Comparison of ENCODE assay signal across 24 cellular contexts in genomic region chr3:77563012-77563411, GRCh38.
"Had no signal": no experiment of that assay in that cellular context is flagged by ENCODE, and none has a peak within 500 bp of the region (broad histone marks: within the 10 kb centered on the region; RNA-seq: fewer than 3 reads in every experiment).

No MANE protein-coding gene starts in this region.

- H3K27me3 Mint-ChIP-seq: memory B cell; stimulated activated naive CD8-positive, alpha-beta T cell treated with anti-CD3 and anti-CD28 coated beads, Interleukin-15, amount 100 ng/mL, for 72 hours had no signal

- H3K9me3 ChIP-seq: ascending aorta, gastroesophageal sphincter, right lobe of liver, transverse colon, vagina had no signal

- H3K9me3 Mint-ChIP-seq: nephron progenitor cell had no signal

- H3K36me3 Mint-ChIP-seq: memory B cell; stimulated activated effector memory CD8-positive, alpha-beta T cell treated with anti-CD3 and anti-CD28 coated beads, Interleukin-12 subunit alpha, Interleukin-12 subunit beta, amount 100 ng/mL, for 72 hours had no signal

- H3K4me3 ChIP-seq: ascending aorta, gastroesophageal sphincter, right lobe of liver, transverse colon, vagina had no signal

- H3K27ac ChIP-seq: ascending aorta, brain microvascular endothelial cell, gastroesophageal sphincter, right lobe of liver, transverse colon, vagina had no signal

- H3K27ac Mint-ChIP-seq: activated CD8-positive, alpha-beta T cell treated with anti-CD3 and anti-CD28 coated beads, Interleukin-2, amount 10 ng/mL, durations not matched to agents 7 days and 5 days; activated T-helper 1 cell treated with anti-CD3 and anti-CD28 coated beads, Interleukin-12 subunit alpha, Interleukin-12 subunit beta, Interleukin-2, Interleukin-4 antibody, amounts not matched to agents 30 ng/mL and 10 ng/mL and 1 ng/mL, durations not matched to agents 14 hours and 24 hours and 36 hours; memory B cell; nephron progenitor cell; stimulated activated effector memory CD8-positive, alpha-beta T cell treated with anti-CD3 and anti-CD28 coated beads, Interleukin-12 subunit alpha, Interleukin-12 subunit beta, amount 100 ng/mL, for 72 hours; stimulated activated naive CD8-positive, alpha-beta T cell treated with anti-CD3 and anti-CD28 coated beads, Interleukin-15, amount 100 ng/mL, for 72 hours had no signal

- H3K36me3 ChIP-seq: ascending aorta, brain microvascular endothelial cell, gastroesophageal sphincter, right lobe of liver, transverse colon, vagina had no signal

- DNase-seq: activated CD4-positive, alpha-beta T cell treated with anti-CD3 and anti-CD28 coated beads for 1 hour; activated CD4-positive, alpha-beta T cell treated with anti-CD3 and anti-CD28 coated beads, Interleukin-2, amount 50 U/mL, for 1 hour; activated CD8-positive, alpha-beta T cell treated with anti-CD3 and anti-CD28 coated beads, Interleukin-2, amount 10 ng/mL, durations not matched to agents 7 days and 5 days; activated gamma-delta T cell; activated naive CD4-positive, alpha-beta T cell treated with anti-CD3 and anti-CD28 coated beads, Interleukin-2, amount 50 U/mL, for 16 hours; brain microvascular endothelial cell; central memory CD4-positive, alpha-beta T cell; dermis blood vessel endothelial cell; effector CD8-positive, alpha-beta T cell; head of caudate nucleus; hypothalamus; left cardiac atrium; nephron progenitor cell; right lobe of liver; small intestine; stimulated activated CD4-positive, alpha-beta T cell treated with anti-CD3 and anti-CD28 coated beads, Interleukin-2, amount 100 ng/mL, for 24 hours; stimulated activated naive CD8-positive, alpha-beta T cell treated with anti-CD3 and anti-CD28 coated beads, Interleukin-15, amount 100 ng/mL, for 72 hours; transverse colon had no signal

- H3K4me1 Mint-ChIP-seq: memory B cell; nephron progenitor cell; stimulated activated effector memory CD8-positive, alpha-beta T cell treated with anti-CD3 and anti-CD28 coated beads, Interleukin-12 subunit alpha, Interleukin-12 subunit beta, amount 100 ng/mL, for 72 hours; stimulated activated naive CD8-positive, alpha-beta T cell treated with anti-CD3 and anti-CD28 coated beads, Interleukin-15, amount 100 ng/mL, for 72 hours had no signal

- H3K4me3 Mint-ChIP-seq: activated CD8-positive, alpha-beta T cell treated with anti-CD3 and anti-CD28 coated beads, Interleukin-2, amount 10 ng/mL, durations not matched to agents 7 days and 5 days; activated T-helper 1 cell treated with anti-CD3 and anti-CD28 coated beads, Interleukin-12 subunit alpha, Interleukin-12 subunit beta, Interleukin-2, Interleukin-4 antibody, amounts not matched to agents 30 ng/mL and 10 ng/mL and 1 ng/mL, durations not matched to agents 14 hours and 24 hours and 36 hours; memory B cell; nephron progenitor cell; stimulated activated effector memory CD8-positive, alpha-beta T cell treated with anti-CD3 and anti-CD28 coated beads, Interleukin-12 subunit alpha, Interleukin-12 subunit beta, amount 100 ng/mL, for 72 hours; stimulated activated naive CD8-positive, alpha-beta T cell treated with anti-CD3 and anti-CD28 coated beads, Interleukin-15, amount 100 ng/mL, for 72 hours had no signal

- H3K4me1 ChIP-seq: ascending aorta, gastroesophageal sphincter, right lobe of liver, transverse colon, vagina had no signal

- ATAC-seq: activated CD8-positive, alpha-beta T cell treated with anti-CD3 and anti-CD28 coated beads, Interleukin-2, amount 10 ng/mL, durations not matched to agents 7 days and 5 days; gastroesophageal sphincter; left cardiac atrium; right lobe of liver; stimulated activated effector memory CD8-positive, alpha-beta T cell treated with anti-CD3 and anti-CD28 coated beads, Interleukin-12 subunit alpha, Interleukin-12 subunit beta, amount 100 ng/mL, for 72 hours; stimulated activated naive CD8-positive, alpha-beta T cell treated with anti-CD3 and anti-CD28 coated beads, Interleukin-15, amount 100 ng/mL, for 72 hours had no signal

- H3K27me3 ChIP-seq: ascending aorta, brain microvascular endothelial cell, gastroesophageal sphincter, right lobe of liver, transverse colon, vagina had no signal
